8 cellular contexts compared by ENCODE assay signal in the genomic region with DNA sequence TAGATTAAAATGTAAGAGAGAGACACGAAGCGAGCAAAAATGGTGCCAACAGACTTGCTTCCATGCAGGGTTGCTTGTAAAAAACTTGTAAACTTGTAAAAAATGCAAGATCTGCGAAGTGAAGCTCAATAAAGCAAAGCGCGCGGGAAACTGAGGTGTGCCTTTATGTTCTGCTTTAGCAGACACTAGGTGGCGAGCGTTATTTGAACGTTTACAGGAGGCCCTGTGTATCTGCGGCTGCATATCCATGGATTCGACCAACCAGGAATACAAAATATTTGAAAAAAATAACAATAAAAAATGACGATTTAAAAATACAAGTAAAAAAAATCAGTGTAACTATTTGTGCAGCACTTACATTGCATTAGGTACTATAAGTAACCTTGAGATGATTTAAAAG. TPM values are rescaled to one million over a fixed set of nuclear protein-coding genes. Genes with fewer than 3 reads are reported as not detected.
DNase-seq lines count a peak whose midpoint lies in the region; ATAC-seq, FAIRE-seq and TF ChIP-seq lines count a peak whose summit lies in the region.

No MANE protein-coding gene starts in this region.

- H3K9me3 Mint-ChIP-seq in activated naive CD4-positive, alpha-beta T cell treated with anti-CD3 and anti-CD28 coated beads, Interleukin-2, amount 50 U/mL, for 72 hours: no peaks in the 10 kb centered on the region

- no peak overlapping the region for H3K27ac ChIP-seq in tibial artery

- H3K27me3 ChIP-seq in tibial artery: no peaks in the 10 kb centered on the region

- peaks cover 36 to 52% of the 10 kb centered on the region in 2 donors for H3K36me3 Mint-ChIP-seq in activated naive CD4-positive, alpha-beta T cell treated with anti-CD3 and anti-CD28 coated beads, Interleukin-2, amount 50 U/mL, for 72 hours

- H3K4me3 ChIP-seq in tibial artery: no peak overlapping the region

- FAIRE-seq in D721Med (lab: Jason Lieb, UNC): no peak
- no peak for FAIRE-seq in GM19239 (lab: Jason Lieb, UNC)

- peaks cover 1 to 24% (median 2%) of the 10 kb centered on the region in 3 donors for H3K36me3 ChIP-seq in tibial artery

- peak; percentile 56 for TF ChIP-seq CTCF in D721Med (IDR thresholded peaks at IDR 0.05; ENCODE audit: insufficient read depth, missing control alignments)
- TF ChIP-seq CTCF in LNCAP (IDR thresholded peaks at IDR 0.05): peak; percentile 58
- TF ChIP-seq CTCF in tibial artery (IDR thresholded peaks at IDR 0.05): peak in 1 of 2 experiments; percentile 19

- intact Hi-C loops in left colon (cut with DNase I, micrococcal nuclease): loop anchor here in 1 of 2 donors (10.0 kb wide), 1 partner anchor 135 kb away; no protein-coding TSS in a partner anchor
- intact Hi-C loops in tibial artery (cut with DNase I; ENCODE audit: low total_unique reads): loop anchor here (5.0 kb wide), 1 partner anchor 77 kb away; no protein-coding TSS in a partner anchor

- H3K4me1 ChIP-seq in tibial artery: peaks cover 0 to 30% (median 24%) of the 10 kb centered on the region in 4 donors

- no peak for ATAC-seq in activated naive CD4-positive, alpha-beta T cell treated with anti-CD3 and anti-CD28 coated beads, Interleukin-2, amount 50 U/mL, for 72 hours
- peak; percentile 52 for ATAC-seq in left colon

- no peak for DNase-seq in D721Med (ENCODE audit: insufficient read length, low spot score)
- DNase-seq in activated naive CD4-positive, alpha-beta T cell treated with anti-CD3 and anti-CD28 coated beads, Interleukin-2, amount 50 U/mL, for 72 hours (ENCODE audit: low spot score in 2 of 2): no peak
- peak in 1 of 2 donors; percentile 48 for DNase-seq in left colon
- DNase-seq in GM19239 (ENCODE audit: insufficient read length, low spot score): no peak
- no peak for DNase-seq in tibial artery
- no peak for DNase-seq in DMS79 (lab: John Stamatoyannopoulos, UW)
- no peak for DNase-seq in stimulated activated CD4-positive, alpha-beta T cell treated with anti-CD3 and anti-CD28 coated beads, Interleukin-4, amount 100 ng/mL, for 24 hours

- H3K9me3 ChIP-seq in tibial artery: no peaks in the 10 kb centered on the region

- peak overlapping the region; percentile 30 to 58 for H3K27ac Mint-ChIP-seq in activated naive CD4-positive, alpha-beta T cell treated with anti-CD3 and anti-CD28 coated beads, Interleukin-2, amount 50 U/mL, for 72 hours

RNA-seq across cellular contexts. Expression of gene UBE2G2, which starts 1.5 kb away (rescaled TPM):
- 100 to 1,000 TPM; 114 to 126 TPM for total RNA-seq in activated naive CD4-positive, alpha-beta T cell treated with anti-CD3 and anti-CD28 coated beads, Interleukin-2, amount 50 U/mL, for 72 hours
- total RNA-seq in left colon: 10 to 100 TPM; 56.7 to 79.4 TPM

RNA-seq across cellular contexts. Expression of gene SUMO3, which starts 17.8 kb away (rescaled TPM):
- 10 to 100 TPM; 72.8 to 81.2 TPM for total RNA-seq in activated naive CD4-positive, alpha-beta T cell treated with anti-CD3 and anti-CD28 coated beads, Interleukin-2, amount 50 U/mL, for 72 hours
- 10 to 100 TPM; 67.3 to 73.2 TPM for total RNA-seq in left colon
